In genomic region chr12:88036368-88036965, GRCh38 we compare ENCODE assay signal across 8 cellular contexts. TPM values are rescaled to one million over a fixed set of nuclear protein-coding genes. Genes with fewer than 3 reads are reported as not detected.
DNase-seq lines count a peak whose midpoint lies in the region; ATAC-seq and TF ChIP-seq lines count a peak whose summit lies in the region.

No MANE protein-coding gene starts in this region.

- H3K14ac ChIP-seq in IMR-90 (replicated peaks; ENCODE audit: low read depth, low read length): no peak overlapping the region; the same call in 1 of the 2 replicates

- no peak overlapping the region for H2BK20ac ChIP-seq in IMR-90 (ENCODE audit: low read depth, low read length)

- no peak overlapping the region for H4K5ac ChIP-seq in IMR-90 (ENCODE audit: low read depth, low read length)

- no peaks in the 10 kb centered on the region for H3K9me3 ChIP-seq in CD4-positive, alpha-beta memory T cell (ENCODE audit: control insufficient read depth in 1 of 2, low read length in 2 of 2)
- no peaks in the 10 kb centered on the region for H3K9me3 ChIP-seq in IMR-90 (ENCODE audit: control insufficient read depth, insufficient read depth, low read length)
- no peaks in the 10 kb centered on the region for H3K9me3 ChIP-seq in adipocyte (ENCODE audit: control insufficient read depth, low read length)
- H3K9me3 ChIP-seq in upper lobe of left lung: no peaks in the 10 kb centered on the region

- peaks cover 37 to 64% (median 53%) of the 10 kb centered on the region in 4 donors for H3K4me1 Mint-ChIP-seq in CD4-positive, alpha-beta memory T cell

- dilution Hi-C loops in IMR-90 (cut with HindIII; ENCODE audit: low sequenced_read_pairs, unreplicated experiment): no loop called here

- no peak overlapping the region for H2AK9ac ChIP-seq in IMR-90 (replicated peaks; ENCODE audit: low read depth, low read length, poor library complexity)

- no peak for DNase-seq in CD4-positive, alpha-beta memory T cell
- DNase-seq in IMR-90 (peak; percentile 59), adipocyte (ENCODE audit: low read depth) (peak; percentile 87), kidney epithelial cell (ENCODE audit: low read depth) (no peak), upper lobe of left lung (no peak), putamen (ENCODE audit: low spot score) (no peak), middle frontal gyrus (ENCODE audit: extremely low spot score, low spot score) (no peak)

- H3K36me3 ChIP-seq in CD4-positive, alpha-beta memory T cell (ENCODE audit: insufficient read depth, low read length): no peaks in the 10 kb centered on the region
- H3K36me3 ChIP-seq in IMR-90 (ENCODE audit: control insufficient read depth, insufficient read depth, low read length) (peaks cover 1% of the 10 kb centered on the region; the same call in 1 of the 2 replicates), adipocyte (ENCODE audit: control insufficient read depth, insufficient read depth, low read length, severe bottlenecking) (peaks cover 8% of the 10 kb centered on the region), kidney epithelial cell (ENCODE audit: control insufficient read depth, insufficient read depth, low read length) (no peaks in the 10 kb centered on the region), upper lobe of left lung (no peaks in the 10 kb centered on the region)

- intact Hi-C loops in CD4-positive, alpha-beta memory T cell (cut with micrococcal nuclease): loop anchor here (5.0 kb wide), 1 partner anchor 1486 kb away; the partner anchor contains the start of gene GALNT4
- intact Hi-C loops in IMR-90 (cut with micrococcal nuclease): no loop called here

- H3K79me1 ChIP-seq in IMR-90 (ENCODE audit: low read depth in 1 of 2, low read length in 2 of 2): peaks cover 21 to 39% of the 10 kb centered on the region in 2 experiments

- H3K36me3 Mint-ChIP-seq in CD4-positive, alpha-beta memory T cell: peaks cover 0 to 8% of the 10 kb centered on the region in 2 donors

- no peak overlapping the region for H2AK5ac ChIP-seq in IMR-90 (ENCODE audit: low read depth, low read length)

- in situ Hi-C loops in IMR-90 (cut with MboI; ENCODE audit: low sequenced_read_pairs): no loop called here

- H3K4me3 ChIP-seq in CD4-positive, alpha-beta memory T cell (ENCODE audit: low read length in 2 of 2): peak overlapping the region in 1 of 2 donors; percentile 82
- peak overlapping the region; percentile 93 for H3K4me3 ChIP-seq in IMR-90 (ENCODE audit: insufficient read depth, low read depth, low read length)
- H3K4me3 ChIP-seq in adipocyte (ENCODE audit: low read length): peak overlapping the region; percentile 93
- H3K4me3 ChIP-seq in kidney epithelial cell (ENCODE audit: low read depth, low read length): peak overlapping the region; percentile 79
- H3K4me3 ChIP-seq in upper lobe of left lung: peak overlapping the region; percentile 45 to 86 (median 70)

- no peak for TF ChIP-seq EP300 in upper lobe of left lung (IDR thresholded peaks at IDR 0.05)

- peak overlapping the region; percentile 92 to 99 (median 96) for H3K4me3 Mint-ChIP-seq in CD4-positive, alpha-beta memory T cell

- H3K27me3 ChIP-seq in CD4-positive, alpha-beta memory T cell (ENCODE audit: insufficient read depth, low read length): no peaks in the 10 kb centered on the region
- H3K27me3 ChIP-seq in IMR-90 (ENCODE audit: control insufficient read depth, insufficient read depth, low read length) (no peaks in the 10 kb centered on the region), adipocyte (replicated peaks; ENCODE audit: control insufficient read depth, insufficient read depth, low read length) (no peaks in the 10 kb centered on the region), kidney epithelial cell (ENCODE audit: control insufficient read depth, insufficient read depth, low read length) (no peaks in the 10 kb centered on the region), upper lobe of left lung (no peaks in the 10 kb centered on the region)

- H3K18ac ChIP-seq in IMR-90 (ENCODE audit: low read depth, low read length): no peak overlapping the region

- no peak overlapping the region for H4K8ac ChIP-seq in IMR-90 (ENCODE audit: low read depth in 2 of 2, low read length in 2 of 2)

- POLR2A ChIA-PET in CD4-positive, alpha-beta memory T cell (lab: Charles Lee; ENCODE audit: partially characterized antibody): interaction anchor here (1.1 to 2.5 kb wide), 3 partner anchors 8 to 106 kb away, joined by 3 to 10 read pairs (median 4); partner anchors contain the start of genes CEP290 and TMTC3
- POLR2A ChIA-PET in IMR-90 (lab: Charles Lee; ENCODE audit: unreplicated experiment): interaction anchor here (0.6 kb wide), 1 partner anchor 662 kb away, joined by 3 read pairs; no protein-coding TSS in a partner anchor

- H3K27me3 Mint-ChIP-seq in CD4-positive, alpha-beta memory T cell: no peaks in the 10 kb centered on the region

- no peak overlapping the region for H2BK15ac ChIP-seq in IMR-90 (ENCODE audit: low read depth, low read length)

- H3K27ac Mint-ChIP-seq in CD4-positive, alpha-beta memory T cell: peak overlapping the region in 5 of 7 donors; percentile 85 to 97 (median 94)

- H3K23ac ChIP-seq in IMR-90 (ENCODE audit: low read depth, low read length): peak overlapping the region; percentile 30; the same call in 1 of the 2 replicates

- CTCF ChIA-PET in CD4-positive, alpha-beta memory T cell (lab: Charles Lee; ENCODE audit: partially characterized antibody): no interaction called here
- CTCF ChIA-PET in IMR-90 (lab: Yijun Ruan, JAX): no interaction called here

- H4K91ac ChIP-seq in IMR-90 (ENCODE audit: insufficient read depth, low read depth, low read length): no peak overlapping the region

- no peaks in the 10 kb centered on the region; the same call in 1 of the 2 replicates for H4K20me1 ChIP-seq in IMR-90 (ENCODE audit: insufficient read depth, low read length)

- no peak for TF ChIP-seq POLR2A in IMR-90 (IDR thresholded peaks at IDR 0.05; ENCODE audit: low read depth, low read length)
- no peak for TF ChIP-seq POLR2A in upper lobe of left lung (IDR thresholded peaks at IDR 0.05)

- TF ChIP-seq CTCF in IMR-90 (conservative IDR thresholded peaks at IDR 0.05; ENCODE audit: low read depth, low read length) (no peak), kidney epithelial cell (IDR thresholded peaks at IDR 0.05; ENCODE audit: insufficient read depth, low read length, poor library complexity, severe bottlenecking) (no peak), upper lobe of left lung (IDR thresholded peaks at IDR 0.05) (no peak)

- no peak overlapping the region for H3K56ac ChIP-seq in IMR-90 (ENCODE audit: extremely low read depth, insufficient read depth, low read length)

- H2BK5ac ChIP-seq in IMR-90 (ENCODE audit: low read depth, low read length, poor library complexity, severe bottlenecking): peak overlapping the region; percentile 24

- H2AFZ ChIP-seq in IMR-90 (replicated peaks; ENCODE audit: low read length, poor library complexity): no peak overlapping the region

- peaks cover 41% of the 10 kb centered on the region for H3K4me1 ChIP-seq in CD4-positive, alpha-beta memory T cell (ENCODE audit: insufficient read depth, low read length)
- H3K4me1 ChIP-seq in IMR-90 (ENCODE audit: control insufficient read depth, insufficient read depth, low read length) (peaks cover 3% of the 10 kb centered on the region; the same call in 1 of the 2 replicates), adipocyte (ENCODE audit: control insufficient read depth, insufficient read depth, low read length) (peaks cover 19% of the 10 kb centered on the region), upper lobe of left lung (peaks cover 14 to 33% (median 19%) of the 10 kb centered on the region in 4 donors)

- H3K9ac ChIP-seq in IMR-90 (ENCODE audit: low read depth, low read length) (no peak overlapping the region; the same call in 1 of the 2 replicates), adipocyte (ENCODE audit: low read length) (peak overlapping the region; percentile 95)

- no peak overlapping the region for H3K27ac ChIP-seq in CD4-positive, alpha-beta memory T cell (ENCODE audit: low read depth, low read length)
- H3K27ac ChIP-seq in IMR-90 (ENCODE audit: insufficient read depth, low read length): no peak overlapping the region
- peak overlapping the region in 3 of 4 donors; percentile 11 to 85 (median 84) for H3K27ac ChIP-seq in upper lobe of left lung

- WGBS in IMR-90 (ENCODE audit: extremely low coverage in 2 of 2, insufficient read length in 1 of 2), 2 experiments: no CpG with 5 or more reads among the region's 4 CpGs
- WGBS in upper lobe of left lung, 2 donors: 27 to 33% methylated on average over 4 of the region's 4 CpGs

- ATAC-seq in IMR-90 (ENCODE audit: low read depth) (peak; percentile 12; the same call in 1 of the 2 replicates), upper lobe of left lung (ENCODE audit: low FRiP score in 2 of 2) (no peak), HG03521 (IDR thresholded peaks at IDR 0.05; ENCODE audit: unreplicated experiment) (no peak)

- H3K9me3 Mint-ChIP-seq in CD4-positive, alpha-beta memory T cell: no peaks in the 10 kb centered on the region

- no peak overlapping the region for H2BK120ac ChIP-seq in IMR-90 (ENCODE audit: low read depth, low read length)

- H3K4ac ChIP-seq in IMR-90 (ENCODE audit: low read depth, low read length): no peak overlapping the region

- H3K4me2 ChIP-seq in IMR-90 (ENCODE audit: low read depth, low read length): peak overlapping the region; percentile 96

- BruUV-seq in IMR-90 (replicated peaks; lab: Mats Ljungman, UMichigan): no TSS peak

- no peaks in the 10 kb centered on the region for H3K9me1 ChIP-seq in IMR-90 (ENCODE audit: insufficient read depth, low read length)

- TF ChIP-seq RAD21 in IMR-90 (IDR thresholded peaks at IDR 0.05; ENCODE audit: low read length): no peak

TF ChIP-seq in IMR-90, 13 proteins besides CTCF, POLR2A, EP300 and RAD21:
- TF ChIP-seq MAZ (IDR thresholded peaks at IDR 0.05; ENCODE audit: borderline replicate concordance, low read depth, low read length) (no peak), USF2 (IDR thresholded peaks at IDR 0.05; ENCODE audit: low read depth, low read length) (no peak), RFX5 (IDR thresholded peaks at IDR 0.05; ENCODE audit: low read depth, low read length) (no peak), CEBPB (IDR thresholded peaks at IDR 0.05; ENCODE audit: low read depth, low read length) (peak; percentile 79)
TF ChIP-seq in IMR-90: peak in this region for 1.

RNA-seq across cellular contexts. Expression of gene C12orf50, which starts 7.3 kb away (rescaled TPM):
- under 1 TPM in 1 of 2 experiments, not detected in 1; 0.09 TPM for total RNA-seq in CD4-positive, alpha-beta memory T cell
- not detected for polyA plus RNA-seq in CD4-positive, alpha-beta memory T cell
- not detected in 2 replicates for total RNA-seq in IMR-90 (2012; rRNA removed)
- polyA plus RNA-seq in IMR-90 (2012; rRNA removed): not detected in 2 replicates
- not detected in 2 replicates for polyA plus RNA-seq in IMR-90 (2012; cell fraction: cytosol; rRNA removed)
- polyA plus RNA-seq in IMR-90 (2012; cell fraction: nucleus; rRNA removed; ENCODE audit: low replicate concordance): 0.07 TPM in 1 of 2 replicates, not detected in the other
- not detected in 2 replicates for total RNA-seq in kidney epithelial cell
- under 1 TPM in 2 of 6 donors, not detected in 4; 0.07 to 0.11 TPM for total RNA-seq in upper lobe of left lung

Comparison
In these comparisons a context has a peak if more than half of its experiments do, and no peak if none do; other contexts are left out.
1. DNase-seq: peak in IMR-90 (single experiment) and adipocyte (single experiment); none in CD4-positive, alpha-beta memory T cell (0 of 5), kidney epithelial cell (single experiment), upper lobe of left lung (0 of 2), putamen (single experiment) and middle frontal gyrus (single experiment).
2. H3K27ac ChIP-seq: peak in upper lobe of left lung (3 of 4); none in CD4-positive, alpha-beta memory T cell (single experiment) and IMR-90 (single experiment).